ENCODE assay signal across 17 cellular contexts in the genomic region with DNA sequence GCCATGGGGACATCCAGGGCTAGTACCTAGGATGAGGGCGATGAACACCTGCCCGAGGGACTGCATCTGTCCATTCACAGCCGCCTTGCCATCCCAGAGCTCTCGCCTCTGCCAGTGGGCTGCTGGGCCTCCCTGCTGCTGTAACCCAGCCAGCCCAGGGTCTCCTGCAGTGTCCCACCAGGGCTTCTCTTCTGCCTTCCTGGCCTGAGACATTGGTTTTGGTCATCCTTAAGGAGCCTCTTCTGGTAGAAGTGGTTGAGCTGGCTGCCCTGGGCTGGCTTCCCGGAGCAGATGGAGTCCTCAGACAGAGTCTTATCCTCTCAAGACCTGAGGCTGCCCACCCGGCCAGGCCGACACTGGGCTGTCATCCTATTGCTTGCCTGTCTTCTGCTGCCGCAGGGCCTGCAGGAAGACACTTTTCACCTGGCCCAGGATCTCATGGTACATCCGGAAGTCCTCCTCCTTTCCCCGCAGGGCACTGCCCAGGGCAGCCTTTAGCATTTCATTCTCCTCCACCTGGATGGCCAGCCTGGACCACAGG. TPM values are rescaled to one million over a fixed set of nuclear protein-coding genes. Genes with fewer than 3 reads are reported as not detected.
DNase-seq lines count a peak whose midpoint lies in the region; ATAC-seq and TF ChIP-seq lines count a peak whose summit lies in the region.
"Had no signal": no experiment of that assay in that cellular context is flagged by ENCODE, and none has a peak within 500 bp of the region (broad histone marks: within the 10 kb centered on the region; RNA-seq: fewer than 3 reads in every experiment).

No MANE protein-coding gene starts in this region.

- no peak overlapping the region for H3K4me3 ChIP-seq in MG63

- H3K36me3 Mint-ChIP-seq in osteocyte (ENCODE audit: unreplicated experiment), result no peaks in the 10 kb centered on the region

- H3K36me3 ChIP-seq in MG63, result no peaks in the 10 kb centered on the region

- no peaks in the 10 kb centered on the region for H3K4me1 Mint-ChIP-seq in osteocyte (ENCODE audit: unreplicated experiment)

- H3K4me3 Mint-ChIP-seq in osteocyte (ENCODE audit: unreplicated experiment), result no peak overlapping the region
- H3K4me3 Mint-ChIP-seq: HFFc6 had no signal

- no peaks in the 10 kb centered on the region for H3K9me3 Mint-ChIP-seq in osteocyte (ENCODE audit: unreplicated experiment)
- H3K9me3 Mint-ChIP-seq: HFFc6 had no signal

- no peaks in the 10 kb centered on the region for H3K27me3 ChIP-seq in MG63

- no peak overlapping the region for H3K27ac Mint-ChIP-seq in osteocyte (ENCODE audit: unreplicated experiment)
- H3K27ac Mint-ChIP-seq: HFFc6 had no signal

- peaks cover 15% of the 10 kb centered on the region for H3K27me3 Mint-ChIP-seq in osteocyte (ENCODE audit: unreplicated experiment)

- TF ChIP-seq CTCF in osteocyte (IDR thresholded peaks at IDR 0.05), result no peak

- ATAC-seq in Right ventricle myocardium superior (ENCODE audit: poor library complexity) (no peak), HG02678 (IDR thresholded peaks at IDR 0.05; ENCODE audit: unreplicated experiment) (no peak)

- intact Hi-C loops in cardiac septum (cut with DNase I) (no loop called here), Right ventricle myocardium superior (cut with DNase I) (no loop called here)

- DNase-seq in cardiac septum (ENCODE audit: low spot score) (peak; percentile 71), Right ventricle myocardium superior (no peak), ecto neural progenitor cell (ENCODE audit: low spot score) (peak; percentile 34), osteocyte (ENCODE audit: extremely low spot score, unreplicated experiment) (peak; percentile 77), ureter (ENCODE audit: low spot score) (peak; percentile 39), MG63 (no peak), AG20443 (ENCODE audit: low spot score) (no peak)
- DNase-seq: HFFc6, MM.1S, NCI-H1105, NCI-H1694, NCI-H2227 treated with DMSO at 0.1 percent for 48 hours, NCI-H524 treated with DMSO at 0.1 percent for 48 hours, SHP77 had no signal

- H3K9me3 ChIP-seq in MG63, result no peaks in the 10 kb centered on the region

RNA-seq across cellular contexts. Expression of a gene that starts 6.1 kb away (rescaled TPM):
- 505 TPM for total RNA-seq in cardiac septum
- total RNA-seq in Right ventricle myocardium superior, result 486 TPM
- total RNA-seq in osteocyte, result not detected in 2 replicates
- total RNA-seq in ureter, result 0.73 TPM
- total RNA-seq in MG63 (2014; rRNA removed; shearing (Covaris generic); ENCODE audit: low replicate concordance), result not detected in 2 replicates
- total RNA-seq: A673, H4, HFFc6 had no signal

RNA-seq across cellular contexts. Expression of a gene that starts 23.3 kb away (rescaled TPM):
- 0.57 TPM for total RNA-seq in cardiac septum
- total RNA-seq in Right ventricle myocardium superior, result 0.11 TPM
- not detected in 2 replicates for total RNA-seq in osteocyte
- not detected for total RNA-seq in ureter
- total RNA-seq in MG63 (2014; rRNA removed; shearing (Covaris generic); ENCODE audit: low replicate concordance), result not detected in 2 replicates
- total RNA-seq: A673, H4, HFFc6 had no signal

RNA-seq across cellular contexts. Expression of a gene that starts 55.2 kb away (rescaled TPM):
- total RNA-seq in cardiac septum (202 TPM), Right ventricle myocardium superior (82.3 TPM), osteocyte (26.7 and 29.2 TPM in 2 replicates), ureter (32.1 TPM)
- total RNA-seq in MG63 (2014; rRNA removed; shearing (Covaris generic); ENCODE audit: low replicate concordance), result 11.7 and 22.7 TPM in 2 replicates

Comparison
In these comparisons a context has a peak if more than half of its experiments do, and no peak if none do; other contexts are left out.
1. DNase-seq: peak in cardiac septum (single experiment), ecto neural progenitor cell (single experiment), osteocyte (single experiment) and ureter (single experiment); none in Right ventricle myocardium superior (single experiment), MG63 (single experiment) and AG20443 (single experiment).
2. RNA of a gene that starts 6.1 kb away (total RNA-seq): 505 TPM in cardiac septum (single experiment) and 486 TPM in Right ventricle myocardium superior (single experiment); 0.73 TPM in ureter (single experiment), not detected in osteocyte and not detected in MG63; every median in the first group is over 100 times any median in the second.